Comparison of ENCODE assay signal across 1 cellular context in genomic region chr7:79217468-79217867, GRCh38.
TF ChIP-seq lines count a peak whose summit lies in the region.

No MANE protein-coding gene starts in this region.

TF ChIP-seq in A549, 52 proteins besides CTCF, POLR2A, EP300 and RAD21 (continued from another document):
- TF ChIP-seq BCL3 (IDR thresholded peaks at IDR 0.05) = no peak
